In genomic region chr2:7685342-7686015, GRCh38 we compare ENCODE assay signal across 20 cellular contexts.
DNase-seq lines count a peak whose midpoint lies in the region; ATAC-seq and TF ChIP-seq lines count a peak whose summit lies in the region.
"Had no signal": no experiment of that assay in that cellular context is flagged by ENCODE, and none has a peak within 500 bp of the region (broad histone marks: within the 10 kb centered on the region; RNA-seq: fewer than 3 reads in every experiment).

No MANE protein-coding gene starts in this region.

- H3K4me1 ChIP-seq in suprapubic skin, result no peaks in the 10 kb centered on the region
- H3K4me1 ChIP-seq: stomach, vagina had no signal

- 71% methylated on average over 5 of the region's 5 CpGs for WGBS in suprapubic skin

- H3K36me3 ChIP-seq in suprapubic skin, result no peaks in the 10 kb centered on the region
- H3K36me3 ChIP-seq: stomach, vagina had no signal

- no peak for ATAC-seq in HG03460 (IDR thresholded peaks at IDR 0.05; ENCODE audit: unreplicated experiment)
- no peak for ATAC-seq in HG03469 (IDR thresholded peaks at IDR 0.05; ENCODE audit: unreplicated experiment)
- no peak for ATAC-seq in Right ventricle myocardium superior (ENCODE audit: poor library complexity)
- ATAC-seq: activated naive CD8-positive, alpha-beta T cell treated with anti-CD3 and anti-CD28 coated beads, Interleukin-2, amount 50 U/mL, for 24 hours; left colon had no signal

- H3K27ac ChIP-seq in suprapubic skin, result no peak overlapping the region
- H3K27ac ChIP-seq: stomach, vagina had no signal

- no peak for TF ChIP-seq POLR2A in suprapubic skin (IDR thresholded peaks at IDR 0.05)

- peak; percentile 89 for DNase-seq in AG10803 (ENCODE audit: low read depth)
- peak; percentile 20 for DNase-seq in HT1080 (ENCODE audit: low read depth)
- DNase-seq in dedifferentiated amniotic fluid mesenchymal stem cell (ENCODE audit: extremely low spot score), result peak; percentile 47
- DNase-seq in left kidney (ENCODE audit: low read depth, low spot score), result peak; percentile 14
- no peak for DNase-seq in suprapubic skin (ENCODE audit: low spot score in 2 of 2)
- no peak for DNase-seq in Right ventricle myocardium superior
- DNase-seq: activated CD4-positive, alpha-beta memory T cell treated with anti-CD3 and anti-CD28 coated beads for 36 hours; activated naive CD8-positive, alpha-beta T cell treated with anti-CD3 and anti-CD28 coated beads, Interleukin-2, amount 50 U/mL, for 24 hours; activated T-cell treated with anti-CD3 and anti-CD28 coated beads, Interleukin-2, amount 50 U/mL, for 48 hours; DMS79 treated with DMSO at 0.1 percent for 48 hours; erythroblast; H9; hippocampal formation; left colon; NCI-H2107; NCI-H774; stomach had no signal

- TF ChIP-seq CTCF in AG10803 (conservative IDR thresholded peaks at IDR 0.05; ENCODE audit: low read length), result no peak
- TF ChIP-seq CTCF in suprapubic skin (IDR thresholded peaks at IDR 0.05), result no peak

- H3K4me3 ChIP-seq in AG10803 (ENCODE audit: low read length) (no peak overlapping the region), suprapubic skin (no peak overlapping the region)
- H3K4me3 ChIP-seq: stomach, vagina had no signal

- TF ChIP-seq EP300 in suprapubic skin (IDR thresholded peaks at IDR 0.05), result no peak

- H3K27me3 ChIP-seq in suprapubic skin, result no peaks in the 10 kb centered on the region
- H3K27me3 ChIP-seq: stomach, vagina had no signal

- intact Hi-C loops in Right ventricle myocardium superior (cut with DNase I), result no loop called here

- H3K9me3 ChIP-seq in suprapubic skin, result no peaks in the 10 kb centered on the region
- H3K9me3 ChIP-seq: stomach, vagina had no signal

Comparison
In these comparisons a context has a peak if more than half of its experiments do, and no peak if none do; other contexts are left out.
1. DNase-seq: peak in AG10803 (single experiment), HT1080 (single experiment), dedifferentiated amniotic fluid mesenchymal stem cell (single experiment) and left kidney (single experiment); none in suprapubic skin (0 of 2) and Right ventricle myocardium superior (single experiment).